Comparison of ENCODE assay signal across 8 cellular contexts in the genomic region with DNA sequence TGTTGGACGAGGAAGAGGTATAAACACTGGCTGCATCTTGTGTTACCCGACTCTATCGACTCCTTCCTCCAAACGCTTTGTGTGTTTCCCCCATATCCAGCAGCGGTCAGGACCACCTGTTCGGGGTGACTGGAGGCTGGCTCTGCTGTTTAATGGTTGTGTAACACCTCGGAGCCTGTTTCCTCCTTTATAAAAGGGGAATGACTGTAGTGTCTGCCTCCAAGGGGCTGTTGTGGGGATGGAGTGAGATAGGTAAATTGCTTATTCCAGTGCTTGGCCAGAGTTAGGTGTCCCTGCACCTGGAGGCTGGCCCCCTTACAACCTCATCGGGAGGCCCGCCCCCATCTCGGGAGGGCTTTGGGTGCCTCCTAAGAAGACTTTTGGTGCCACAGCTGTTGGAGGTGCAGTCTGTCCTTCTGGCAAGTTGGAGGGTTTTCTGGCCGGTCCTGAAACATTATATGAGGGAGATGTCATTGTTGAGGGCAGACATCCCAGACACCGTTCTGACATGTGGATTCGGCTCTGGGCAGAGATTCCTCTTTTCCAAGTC. TPM values are rescaled to one million over a fixed set of nuclear protein-coding genes. Genes with fewer than 3 reads are reported as not detected.
DNase-seq lines count a peak whose midpoint lies in the region; TF ChIP-seq lines count a peak whose summit lies in the region.

No MANE protein-coding gene starts in this region.

- H3K36me3 ChIP-seq in iPS-18a (ENCODE audit: control insufficient read depth, low read depth, low read length): no peaks in the 10 kb centered on the region
- peaks cover 4 to 12% (median 11%) of the 10 kb centered on the region in 4 donors for H3K36me3 ChIP-seq in stomach

- TF ChIP-seq CTCF in AG10803 (conservative IDR thresholded peaks at IDR 0.05; ENCODE audit: low read length) (no peak), HL-60 (IDR thresholded peaks at IDR 0.05; ENCODE audit: insufficient read depth, low read length) (no peak), stomach (IDR thresholded peaks at IDR 0.05) (no peak), GM20000 (IDR thresholded peaks at IDR 0.05; ENCODE audit: extremely low read depth, missing control alignments) (no peak)

- H3K4me1 Mint-ChIP-seq in activated T-helper 1 cell treated with anti-CD3 and anti-CD28 coated beads, Interleukin-12 subunit alpha, Interleukin-12 subunit beta, Interleukin-2, Interleukin-4 antibody, amounts not matched to agents 30 ng/mL and 10 ng/mL and 1 ng/mL, durations not matched to agents 14 hours and 24 hours and 36 hours (ENCODE audit: low read depth): peaks cover 53% of the 10 kb centered on the region

- peaks cover 3% of the 10 kb centered on the region for H3K27me3 Mint-ChIP-seq in activated T-helper 1 cell treated with anti-CD3 and anti-CD28 coated beads, Interleukin-12 subunit alpha, Interleukin-12 subunit beta, Interleukin-2, Interleukin-4 antibody, amounts not matched to agents 30 ng/mL and 10 ng/mL and 1 ng/mL, durations not matched to agents 14 hours and 24 hours and 36 hours (ENCODE audit: insufficient read depth)

- no peak for TF ChIP-seq EP300 in stomach (IDR thresholded peaks at IDR 0.05)

- H3K27ac Mint-ChIP-seq in activated T-helper 1 cell treated with anti-CD3 and anti-CD28 coated beads, Interleukin-12 subunit alpha, Interleukin-12 subunit beta, Interleukin-2, Interleukin-4 antibody, amounts not matched to agents 30 ng/mL and 10 ng/mL and 1 ng/mL, durations not matched to agents 14 hours and 24 hours and 36 hours: peak overlapping the region; percentile 76

- DNase-seq in AG10803 (ENCODE audit: low read depth) (no peak), HL-60 (ENCODE audit: low read depth in 1 of 2, low spot score in 1 of 2) (peak in 1 of 2 experiments; percentile 67), stomach (no peak), GM20000 (ENCODE audit: low spot score) (no peak)
- DNase-seq in activated T-helper 1 cell treated with anti-CD3 and anti-CD28 coated beads, Interleukin-12 subunit alpha, Interleukin-12 subunit beta, Interleukin-2, Interleukin-4 antibody, amounts not matched to agents 30 ng/mL and 10 ng/mL and 1 ng/mL, durations not matched to agents 14 hours and 24 hours and 36 hours (ENCODE audit: low spot score): no peak
- DNase-seq in stimulated activated CD4-positive, alpha-beta T cell treated with anti-CD3 and anti-CD28 coated beads, Interleukin-12 subunit alpha, Interleukin-12 subunit beta, amount 100 ng/mL, for 4 hours: no peak
- DNase-seq in NK-92 treated with Interleukin-12 subunit alpha and Interleukin-12 subunit beta, amount 100 ng/mL, for 24 hours (lab: John Stamatoyannopoulos, UW): no peak

- H3K4me3 Mint-ChIP-seq in activated T-helper 1 cell treated with anti-CD3 and anti-CD28 coated beads, Interleukin-12 subunit alpha, Interleukin-12 subunit beta, Interleukin-2, Interleukin-4 antibody, amounts not matched to agents 30 ng/mL and 10 ng/mL and 1 ng/mL, durations not matched to agents 14 hours and 24 hours and 36 hours: peak overlapping the region; percentile 94

- intact Hi-C loops in activated T-helper 1 cell treated with anti-CD3 and anti-CD28 coated beads, Interleukin-12 subunit alpha, Interleukin-12 subunit beta, Interleukin-2, Interleukin-4 antibody, amounts not matched to agents 30 ng/mL and 10 ng/mL and 1 ng/mL, durations not matched to agents 14 hours and 24 hours and 36 hours (cut with micrococcal nuclease): loop anchor here (2.0 to 10.0 kb wide), 7 partner anchors 43 to 1155 kb away; a partner anchor contains a TSS
- intact Hi-C loops in stomach (cut with DNase I; ENCODE audit: low total_unique reads): no loop called here

- no peak for TF ChIP-seq POLR2A in stomach (IDR thresholded peaks at IDR 0.05)

- peak overlapping the region; percentile 74 for H3K27ac ChIP-seq in HL-60 (replicated peaks)
- no peak overlapping the region for H3K27ac ChIP-seq in iPS-18a (ENCODE audit: low read length)
- peak overlapping the region; percentile 87 to 94 (median 92) for H3K27ac ChIP-seq in stomach

- H3K9me3 ChIP-seq in iPS-18a (ENCODE audit: control insufficient read depth, low read depth, low read length) (no peaks in the 10 kb centered on the region), stomach (no peaks in the 10 kb centered on the region)

- H3K9ac ChIP-seq in iPS-18a (ENCODE audit: low read length): peak overlapping the region; percentile 2

- no peaks in the 10 kb centered on the region for H3K9me3 Mint-ChIP-seq in activated T-helper 1 cell treated with anti-CD3 and anti-CD28 coated beads, Interleukin-12 subunit alpha, Interleukin-12 subunit beta, Interleukin-2, Interleukin-4 antibody, amounts not matched to agents 30 ng/mL and 10 ng/mL and 1 ng/mL, durations not matched to agents 14 hours and 24 hours and 36 hours

- H3K4me3 ChIP-seq in AG10803 (ENCODE audit: low read length): peak overlapping the region; percentile 88
- H3K4me3 ChIP-seq in HL-60 (replicated peaks; ENCODE audit: insufficient read depth, low read length): peak overlapping the region; percentile 74
- H3K4me3 ChIP-seq in iPS-18a (ENCODE audit: low read length): peak overlapping the region; percentile 54
- H3K4me3 ChIP-seq in stomach: peak overlapping the region; percentile 76 to 91 (median 82)

- WGBS in stomach, 5 donors: 0 to 2% (median 0%) methylated on average over 13 of the region's 13 CpGs

- H3K4me1 ChIP-seq in iPS-18a (ENCODE audit: control insufficient read depth, low read depth, low read length) (peaks cover 11% of the 10 kb centered on the region), stomach (peaks cover 33 to 60% (median 54%) of the 10 kb centered on the region in 4 donors)

- H3K27me3 ChIP-seq in HL-60 (ENCODE audit: insufficient read depth, poor library complexity, severe bottlenecking) (no peaks in the 10 kb centered on the region), iPS-18a (ENCODE audit: control insufficient read depth, insufficient read depth, low read length) (peaks cover 23% of the 10 kb centered on the region), stomach (no peaks in the 10 kb centered on the region)

- H3K36me3 Mint-ChIP-seq in activated T-helper 1 cell treated with anti-CD3 and anti-CD28 coated beads, Interleukin-12 subunit alpha, Interleukin-12 subunit beta, Interleukin-2, Interleukin-4 antibody, amounts not matched to agents 30 ng/mL and 10 ng/mL and 1 ng/mL, durations not matched to agents 14 hours and 24 hours and 36 hours (ENCODE audit: low read depth): peaks cover 24% of the 10 kb centered on the region

RNA-seq across cellular contexts. Expression of a gene that starts 1.1 kb away (rescaled TPM):
- 59.0 and 62.1 TPM in 2 replicates for total RNA-seq in activated T-helper 1 cell treated with anti-CD3 and anti-CD28 coated beads, Interleukin-12 subunit alpha, Interleukin-12 subunit beta, Interleukin-2, Interleukin-4 antibody, amounts not matched to agents 30 ng/mL and 10 ng/mL and 1 ng/mL, durations not matched to agents 14 hours and 24 hours and 36 hours
- total RNA-seq in stomach: 100 to 1,000 TPM in 1 of 5 donors, 10 to 100 TPM in 4; 34.5 to 140 (median 37.1) TPM
- 10 to 100 TPM; 12.3 to 28.0 (median 16.6) TPM for polyA plus RNA-seq in stomach

RNA-seq across cellular contexts. Expression of a gene that starts 57.9 kb away (rescaled TPM):
- 9.7 and 13.0 TPM in 2 replicates for total RNA-seq in activated T-helper 1 cell treated with anti-CD3 and anti-CD28 coated beads, Interleukin-12 subunit alpha, Interleukin-12 subunit beta, Interleukin-2, Interleukin-4 antibody, amounts not matched to agents 30 ng/mL and 10 ng/mL and 1 ng/mL, durations not matched to agents 14 hours and 24 hours and 36 hours
- 10 to 100 TPM in 1 of 5 donors, 1 to 10 TPM in 4; 2.0 to 11.6 (median 2.9) TPM for total RNA-seq in stomach
- polyA plus RNA-seq in stomach: 1 to 10 TPM; 1.5 to 3.4 (median 2.6) TPM
